8 cellular contexts compared by ENCODE assay signal in genomic region chr16:67926181-67926742, GRCh38. TPM values are rescaled to one million over a fixed set of nuclear protein-coding genes. Genes with fewer than 3 reads are reported as not detected.
DNase-seq lines count a peak whose midpoint lies in the region; ATAC-seq and TF ChIP-seq lines count a peak whose summit lies in the region.

No MANE protein-coding gene starts in this region.

- peak; percentile 7 for TF ChIP-seq CTCF in epithelial cell of proximal tubule (conservative IDR thresholded peaks at IDR 0.05; ENCODE audit: low read depth, low read length)
- TF ChIP-seq CTCF in stomach (IDR thresholded peaks at IDR 0.05), result no peak

- H3K36me3 ChIP-seq in HUES6 (ENCODE audit: control insufficient read depth, insufficient read depth, low read length) (peaks cover 30% of the 10 kb centered on the region), stomach (peaks cover 22 to 77% (median 64%) of the 10 kb centered on the region in 4 donors)

- no peak for TF ChIP-seq EP300 in stomach (IDR thresholded peaks at IDR 0.05)

- H3K9me3 ChIP-seq in HUES6 (ENCODE audit: control insufficient read depth, insufficient read depth, low read depth, low read length), result no peaks in the 10 kb centered on the region
- no peaks in the 10 kb centered on the region for H3K9me3 ChIP-seq in stomach

- no peak overlapping the region for H3K27ac ChIP-seq in HUES6 (ENCODE audit: low read depth, low read length)
- H3K27ac ChIP-seq in stomach, result peak overlapping the region in 4 of 5 donors; percentile 49 to 59 (median 55)

- WGBS in stomach, 5 donors, result 39 to 57% (median 48%) methylated on average over 12 to 13 of the region's 13 CpGs

- no peaks in the 10 kb centered on the region for H3K27me3 ChIP-seq in HUES6 (ENCODE audit: control insufficient read depth, insufficient read depth, low read length)
- H3K27me3 ChIP-seq in stomach, result no peaks in the 10 kb centered on the region

- DNase-seq in NCI-H748 treated with DMSO at 0.1 percent for 48 hours (lab: John Stamatoyannopoulos, UW) (peak; percentile 16), epithelial cell of proximal tubule (ENCODE audit: low read depth) (no peak), stomach (peak; percentile 63), cerebellar cortex (ENCODE audit: low spot score) (no peak), kidney tubule cell (ENCODE audit: low spot score) (no peak)

- intact Hi-C loops in stomach (cut with DNase I; ENCODE audit: low total_unique reads), result loop anchor here (5.0 kb wide), 1 partner anchor 44 kb away; the partner anchor contains the start of gene NRN1L

- no peak for TF ChIP-seq POLR2A in stomach (IDR thresholded peaks at IDR 0.05)

- H3K4me3 ChIP-seq in HUES6 (ENCODE audit: low read depth, low read length) (no peak overlapping the region), epithelial cell of proximal tubule (ENCODE audit: low read depth, low read length) (no peak overlapping the region), stomach (no peak overlapping the region)

- H3K4me1 ChIP-seq in HUES6 (ENCODE audit: control insufficient read depth, insufficient read depth, low read length) (peaks cover 11% of the 10 kb centered on the region), stomach (peaks cover 12 to 46% (median 18%) of the 10 kb centered on the region in 4 donors)

- peak overlapping the region; percentile 35 for H3K9ac ChIP-seq in HUES6 (ENCODE audit: low read length)

- no peak for ATAC-seq in HG02610 (IDR thresholded peaks at IDR 0.05; ENCODE audit: unreplicated experiment)
- ATAC-seq in GM18519 (IDR thresholded peaks at IDR 0.05; ENCODE audit: low FRiP score, unreplicated experiment), result no peak

RNA-seq across cellular contexts. Expression of gene CTRL, which starts 5.4 kb away (rescaled TPM):
- total RNA-seq in epithelial cell of proximal tubule, result 1.6 and 2.1 TPM in 2 replicates
- total RNA-seq in stomach, result 10 to 100 TPM in 1 of 5 donors, 1 to 10 TPM in 2, under 1 TPM in 1, not detected in 1; 0.37 to 11.0 (median 4.0) TPM
- 1 to 10 TPM in 2 of 3 donors, under 1 TPM in 1; 0.62 to 2.1 (median 1.3) TPM for polyA plus RNA-seq in stomach

RNA-seq across cellular contexts. Expression of gene PSMB10, which starts 10.4 kb away (rescaled TPM):
- 54.1 and 58.1 TPM in 2 replicates for total RNA-seq in epithelial cell of proximal tubule
- total RNA-seq in stomach, result 10 to 100 TPM; 22.8 to 85.8 (median 52.5) TPM
- 100 to 1,000 TPM; 128 to 205 (median 134) TPM for polyA plus RNA-seq in stomach

RNA-seq across cellular contexts. Expression of gene LCAT, which starts 17.7 kb away (rescaled TPM):
- total RNA-seq in epithelial cell of proximal tubule (7.5 TPM in 2 replicates), stomach (10 to 100 TPM; 10.1 to 20.1 (median 12.8) TPM)
- 10 to 100 TPM; 18.6 to 20.7 (median 19.2) TPM for polyA plus RNA-seq in stomach

RNA-seq across cellular contexts. Expression of gene PSKH1, which starts 33.2 kb away (rescaled TPM):
- total RNA-seq in epithelial cell of proximal tubule (6.7 and 8.1 TPM in 2 replicates), stomach (10 to 100 TPM; 17.5 to 93.7 (median 26.1) TPM)
- 10 to 100 TPM; 10.2 to 26.5 (median 13.4) TPM for polyA plus RNA-seq in stomach

RNA-seq across cellular contexts. Expression of gene NRN1L, which starts 41.6 kb away (rescaled TPM):
- 0.46 TPM in 1 of 2 replicates, not detected in the other for total RNA-seq in epithelial cell of proximal tubule
- not detected for total RNA-seq in stomach
- polyA plus RNA-seq in stomach, result 1 to 10 TPM in 2 of 3 donors, not detected in 1; 2.0 to 2.7 TPM

Comparison
In these comparisons a context has a peak if more than half of its experiments do, and no peak if none do; other contexts are left out.
1. DNase-seq: peak in NCI-H748 treated with DMSO at 0.1 percent for 48 hours (single experiment) and stomach (single experiment); none in epithelial cell of proximal tubule (single experiment), cerebellar cortex (single experiment) and kidney tubule cell (single experiment).